In the genomic region with DNA sequence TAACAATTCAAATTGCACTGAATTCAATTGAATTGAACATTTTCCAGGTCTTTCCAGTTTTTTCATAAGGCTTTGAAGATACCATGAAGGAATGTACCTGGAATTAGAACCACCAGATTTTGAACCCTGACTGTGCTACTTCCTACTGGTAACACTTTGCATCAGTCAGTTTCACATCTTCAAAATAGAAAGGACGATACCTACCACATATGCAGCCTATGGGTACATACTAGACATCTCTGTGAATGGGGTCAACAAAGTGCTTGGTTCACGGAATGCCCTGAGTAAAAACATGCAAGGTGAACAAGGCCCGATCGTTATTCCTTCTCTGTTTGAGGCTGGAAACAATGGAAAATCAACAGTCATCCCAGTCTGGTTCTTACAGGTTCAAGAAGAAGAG, we compare ENCODE assay signal across 9 cellular contexts. TPM values are rescaled to one million over a fixed set of nuclear protein-coding genes. Genes with fewer than 3 reads are reported as not detected.
"Had no signal": no experiment of that assay in that cellular context is flagged by ENCODE, and none has a peak within 500 bp of the region (broad histone marks: within the 10 kb centered on the region; RNA-seq: fewer than 3 reads in every experiment).

No MANE protein-coding gene starts in this region.

- H3K4me1 ChIP-seq: HAP-1 had no signal

- ATAC-seq: HCT116, HepG2 had no signal

- H3K36me3 ChIP-seq: HAP-1 had no signal

- H3K4me3 ChIP-seq: GM23248, HAP-1 had no signal

- H2AFZ ChIP-seq: GM23248 had no signal

- H3K27ac ChIP-seq: GM23248, HL-60 had no signal

- H3K9me3 ChIP-seq: HAP-1 had no signal

- DNase-seq: GM23248, GOT3, H7, HFFc6 had no signal

- H3K9ac ChIP-seq: GM23248 had no signal

RNA-seq across cellular contexts. Expression of gene WLS, which starts 41.2 kb away (rescaled TPM):
- polyA plus RNA-seq: HepG2, IgD-negative memory B cell had no signal
